In genomic region chr12:47909839-47910465, GRCh38 we compare ENCODE assay signal across 16 cellular contexts. TPM values are rescaled to one million over a fixed set of nuclear protein-coding genes. Genes with fewer than 3 reads are reported as not detected.
"Had no signal": no experiment of that assay in that cellular context is flagged by ENCODE, and none has a peak within 500 bp of the region (broad histone marks: within the 10 kb centered on the region; RNA-seq: fewer than 3 reads in every experiment).

No MANE protein-coding gene starts in this region.

- H3K9me3 ChIP-seq: gastroesophageal sphincter, heart right ventricle, transverse colon, uterus had no signal

- H3K36me3 Mint-ChIP-seq: activated naive CD8-positive, alpha-beta T cell treated with anti-CD3 and anti-CD28 coated beads for 36 hours; immature natural killer cell had no signal

- H3K4me1 ChIP-seq: uterus had no signal

- H3K4me3 ChIP-seq: gastroesophageal sphincter, heart right ventricle, transverse colon, uterus had no signal

- H3K27me3 ChIP-seq: uterus had no signal

- H2AFZ ChIP-seq: parathyroid adenoma had no signal

- H3K79me2 ChIP-seq: parathyroid adenoma had no signal

- H3K4me3 Mint-ChIP-seq: activated naive CD8-positive, alpha-beta T cell treated with anti-CD3 and anti-CD28 coated beads for 36 hours; activated T-cell treated with anti-CD3 and anti-CD28 coated beads, Interleukin-2, amount 50 U/mL, for 72 hours; immature natural killer cell; naive thymus-derived CD8-positive, alpha-beta T cell; stimulated activated naive CD8-positive, alpha-beta T cell treated with anti-CD3 and anti-CD28 coated beads, Interleukin-15, Interleukin-2, amounts not matched to agents 100 ng/mL and 50 ng/mL, for 24 hours had no signal

- H3K27ac ChIP-seq: gastroesophageal sphincter, heart right ventricle, parathyroid adenoma, uterus had no signal

- DNase-seq: activated CD4-positive, alpha-beta T cell treated with anti-CD3 and anti-CD28 coated beads, Interleukin-2, amount 50 U/mL, for 1 hour; activated gamma-delta T cell treated with Interleukin-2 at 50 U/mL for 16 hours; activated naive CD8-positive, alpha-beta T cell treated with anti-CD3 and anti-CD28 coated beads for 36 hours; activated T-cell treated with anti-CD3 and anti-CD28 coated beads, Interleukin-2, amount 50 U/mL, for 72 hours; amygdala; caudate nucleus; erythroblast; heart right ventricle; immature natural killer cell; naive thymus-derived CD8-positive, alpha-beta T cell; T1000; transverse colon; uterus had no signal

- H3K9ac ChIP-seq: parathyroid adenoma had no signal

- H3K36me3 ChIP-seq: gastroesophageal sphincter, heart right ventricle, transverse colon, uterus had no signal

- H3K27ac Mint-ChIP-seq: activated naive CD8-positive, alpha-beta T cell treated with anti-CD3 and anti-CD28 coated beads for 36 hours; activated T-cell treated with anti-CD3 and anti-CD28 coated beads, Interleukin-2, amount 50 U/mL, for 72 hours; immature natural killer cell; naive thymus-derived CD8-positive, alpha-beta T cell; stimulated activated naive CD8-positive, alpha-beta T cell treated with anti-CD3 and anti-CD28 coated beads, Interleukin-15, Interleukin-2, amounts not matched to agents 100 ng/mL and 50 ng/mL, for 24 hours had no signal

RNA-seq across cellular contexts. Expression of gene VDR, which starts 5.2 kb away (rescaled TPM):
- polyA plus RNA-seq: naive thymus-derived CD8-positive, alpha-beta T cell had no signal
